ENCODE assay signal across 8 cellular contexts in genomic region chr18:59139291-59139614, GRCh38. TPM values are rescaled to one million over a fixed set of nuclear protein-coding genes. Genes with fewer than 3 reads are reported as not detected.
DNase-seq lines count a peak whose midpoint lies in the region; ATAC-seq and TF ChIP-seq lines count a peak whose summit lies in the region.

No MANE protein-coding gene starts in this region.

- no peaks in the 10 kb centered on the region for H3K36me3 ChIP-seq in aorta (ENCODE audit: control insufficient read depth in 1 of 2, insufficient read depth in 2 of 2, low read length in 1 of 2)

- H3K27ac Mint-ChIP-seq in T-cell, result peak overlapping the region; percentile 100

- no peaks in the 10 kb centered on the region for H3K9me3 Mint-ChIP-seq in T-cell

- H3K4me1 Mint-ChIP-seq in T-cell, result peaks cover 38 to 45% (median 42%) of the 10 kb centered on the region in 3 donors

- H3K27me3 Mint-ChIP-seq in T-cell, result peaks cover 12 to 15% of the 10 kb centered on the region in 2 donors

- ATAC-seq in HG02759 (IDR thresholded peaks at IDR 0.05; ENCODE audit: unreplicated experiment), result peak; percentile 72
- ATAC-seq in T-cell (replicated peaks in 1 of 4), result peak; percentile 86 to 92 (median 88)
- ATAC-seq in right cardiac atrium, result peak; percentile 95 to 96
- peak; percentile 93 for ATAC-seq in aorta (ENCODE audit: low FRiP score)

- H3K4me3 ChIP-seq in GM12864 (ENCODE audit: low read depth, low read length), result peak overlapping the region; percentile 74
- peak overlapping the region; percentile 71 for H3K4me3 ChIP-seq in right cardiac atrium (ENCODE audit: low read length)
- H3K4me3 ChIP-seq in aorta (ENCODE audit: low read length in 2 of 2), result peak overlapping the region; percentile 61 to 64

- peak; percentile 74 for DNase-seq in GM12864 (ENCODE audit: low read depth)
- peak; percentile 91 for DNase-seq in NCI-H1436 (lab: John Stamatoyannopoulos, UW)
- peak; percentile 84 to 96 (median 91) for DNase-seq in T-cell
- DNase-seq in amniotic stem cell (lab: John Stamatoyannopoulos, UW), result peak; percentile 84
- peak; percentile 89 to 94 (median 93) for DNase-seq in right cardiac atrium
- DNase-seq in putamen (ENCODE audit: low spot score), result peak; percentile 87
- peak; percentile 92 to 95 for DNase-seq in aorta

- intact Hi-C loops in right cardiac atrium (cut with DNase I) (no loop called here), aorta (cut with DNase I) (loop anchor here in 1 of 2 donors (5.0 to 10.0 kb wide), 2 partner anchors 372 to 464 kb away; partner anchors contain the start of gene MALT1)

- H3K27ac ChIP-seq in right cardiac atrium (ENCODE audit: low read length) (peak overlapping the region; percentile 88), aorta (ENCODE audit: low read depth in 1 of 2, low read length in 2 of 2) (peak overlapping the region in 1 of 2 donors; percentile 49)

- POLR2A ChIA-PET in T-cell (lab: Charles Lee), result interaction anchor here in 1 of 2 donors (0.6 to 0.7 kb wide), 2 partner anchors 12 to 468 kb away, joined by 3 to 4 read pairs; partner anchors contain the start of gene MALT1

- H3K27me3 ChIP-seq in right cardiac atrium (ENCODE audit: control insufficient read depth, insufficient read depth), result no peaks in the 10 kb centered on the region
- no peaks in the 10 kb centered on the region for H3K27me3 ChIP-seq in aorta (ENCODE audit: control insufficient read depth in 1 of 2, insufficient read depth in 2 of 2, low read length in 1 of 2)

- CTCF ChIA-PET in T-cell (lab: Charles Lee), result no interaction called here

- H3K9me3 ChIP-seq in right cardiac atrium (ENCODE audit: control insufficient read depth, low read length), result no peaks in the 10 kb centered on the region
- no peaks in the 10 kb centered on the region for H3K9me3 ChIP-seq in aorta (ENCODE audit: control insufficient read depth, low read length)

- H3K4me3 Mint-ChIP-seq in T-cell, result peak overlapping the region; percentile 90 to 92 (median 90)

- H3K4me1 ChIP-seq in right cardiac atrium (ENCODE audit: control insufficient read depth, insufficient read depth, low read length) (no peaks in the 10 kb centered on the region), aorta (ENCODE audit: control insufficient read depth in 1 of 2, insufficient read depth in 2 of 2, low read length in 2 of 2) (peaks cover 0 to 3% of the 10 kb centered on the region in 2 donors)

- WGBS in right cardiac atrium, result 0% methylated on average over 15 of the region's 15 CpGs
- 0% methylated on average over 15 of the region's 15 CpGs for WGBS in aorta, 2 donors

- no peaks in the 10 kb centered on the region for H3K36me3 Mint-ChIP-seq in T-cell

- TF ChIP-seq CTCF in GM12864 (IDR thresholded peaks at IDR 0.05; ENCODE audit: low read depth, low read length, missing control alignments), result no peak

RNA-seq across cellular contexts. Expression of gene SEC11C, which starts 0.4 kb away (rescaled TPM):
- 10 to 100 TPM; 44.9 to 64.6 (median 51.0) TPM for total RNA-seq in T-cell
- 10 to 100 TPM; 19.3 to 36.8 (median 32.6) TPM for total RNA-seq in right cardiac atrium
- polyA plus RNA-seq in right cardiac atrium, result 25.3 TPM
- 10 to 100 TPM; 31.8 to 38.1 TPM for total RNA-seq in aorta
- 10 to 100 TPM; 43.1 to 65.7 TPM for polyA plus RNA-seq in aorta
